Comparison of ENCODE assay signal across 1 cellular context in genomic region chr5:173970878-173971650, GRCh38.
TF ChIP-seq lines count a peak whose summit lies in the region.

No MANE protein-coding gene starts in this region.

TF ChIP-seq in HepG2, 621 proteins besides CTCF, POLR2A, EP300 and RAD21 (continued from another document):
- peak; percentile 45; the same call in 1 of the 2 replicates for TF ChIP-seq HNF1B (CRISPR knock-in tag; IDR thresholded peaks at IDR 0.05)
- peak; percentile 83 for TF ChIP-seq KDM1A (CRISPR knock-in tag; IDR thresholded peaks at IDR 0.05)
- TF ChIP-seq CHD4 (IDR thresholded peaks at IDR 0.05; ENCODE audit: borderline replicate concordance, low read length): 0 out of 2 replicates have a peak, but pooled peaks have one; percentile 32
- TF ChIP-seq ZNF646 (CRISPR knock-in tag; IDR thresholded peaks at IDR 0.05): no peak
- no peak for TF ChIP-seq ZBTB25 (CRISPR knock-in tag; IDR thresholded peaks at IDR 0.05)
- TF ChIP-seq DR1 (CRISPR knock-in tag; IDR thresholded peaks at IDR 0.05): no peak
- 0 out of 2 replicates have a peak, but pooled peaks have one; percentile 22 for TF ChIP-seq ZMYM2 (CRISPR knock-in tag; IDR thresholded peaks at IDR 0.05)
- peak; percentile 92 for TF ChIP-seq ZMYM3 (CRISPR knock-in tag; IDR thresholded peaks at IDR 0.05)
- no peak for TF ChIP-seq ZBTB14 (CRISPR knock-in tag; IDR thresholded peaks at IDR 0.05)
- peak; percentile 19; the same call in 1 of the 2 replicates for TF ChIP-seq SIX4 (CRISPR knock-in tag; IDR thresholded peaks at IDR 0.05)
- TF ChIP-seq ZNF687 (CRISPR knock-in tag; IDR thresholded peaks at IDR 0.05): peak; percentile 42
- TF ChIP-seq SMARCE1 (IDR thresholded peaks at IDR 0.05; ENCODE audit: borderline replicate concordance): no peak
- TF ChIP-seq PBX3 (CRISPR knock-in tag; IDR thresholded peaks at IDR 0.05; ENCODE audit: borderline replicate concordance): no peak
